In genomic region chr6:116531675-116532570, GRCh38 we compare ENCODE assay signal across 2 cellular contexts.
A peak's percentile ranks its signal among the peaks of the same experiment; 100 is the strongest.
TF ChIP-seq lines count a peak whose summit lies in the region.

No MANE protein-coding gene starts in this region.

TF ChIP-seq in HEK293, 187 proteins besides CTCF, POLR2A, EP300 and RAD21:
- TF ChIP-seq MEIS1 (CRISPR knock-in tag; IDR thresholded peaks at IDR 0.05; ENCODE audit: borderline replicate concordance): no peak
- TF ChIP-seq ZNF23 (tag by site-specific recombination; IDR thresholded peaks at IDR 0.05; ENCODE audit: borderline replicate concordance): no peak
- TF ChIP-seq GFI1B (tag by site-specific recombination; IDR thresholded peaks at IDR 0.05): peak; percentile 7; the same call in 1 of the 2 replicates
- TF ChIP-seq SCRT2 (tag by site-specific recombination; IDR thresholded peaks at IDR 0.05): peak; percentile 90
- TF ChIP-seq MYNN (tag by site-specific recombination; IDR thresholded peaks at IDR 0.05; ENCODE audit: borderline replicate concordance): no peak
- TF ChIP-seq ZFP3 (tag by site-specific recombination; IDR thresholded peaks at IDR 0.05; ENCODE audit: low read depth): 0 out of 2 replicates have a peak, but pooled peaks have one; percentile 21
- no peak for TF ChIP-seq ZNF623 (tag by site-specific recombination; IDR thresholded peaks at IDR 0.05)
- peak; percentile 63 for TF ChIP-seq ZNF654 (tag by site-specific recombination; IDR thresholded peaks at IDR 0.05; ENCODE audit: low read depth)
- TF ChIP-seq, protein P1, sequence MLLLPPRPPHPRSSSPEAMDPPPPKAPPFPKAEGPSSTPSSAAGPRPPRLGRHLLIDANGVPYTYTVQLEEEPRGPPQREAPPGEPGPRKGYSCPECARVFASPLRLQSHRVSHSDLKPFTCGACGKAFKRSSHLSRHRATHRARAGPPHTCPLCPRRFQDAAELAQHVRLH (tag by site-specific recombination; IDR thresholded peaks at IDR 0.05): peak; percentile 59; the same call in 1 of the 2 replicates
- TF ChIP-seq ZNF785 (tag by site-specific recombination; IDR thresholded peaks at IDR 0.05): no peak

TF ChIP-seq in GM12878, 131 proteins besides CTCF, POLR2A, EP300 and RAD21:
- TF ChIP-seq TAF1 (IDR thresholded peaks at IDR 0.05; ENCODE audit: borderline replicate concordance, low read depth, low read length): no peak
- no peak for TF ChIP-seq MTA2 (IDR thresholded peaks at IDR 0.05; ENCODE audit: low read depth)
- no peak for TF ChIP-seq HSF1 (IDR thresholded peaks at IDR 0.05; ENCODE audit: low read depth, low read length)
- peak; percentile 90 for TF ChIP-seq SMC3 (IDR thresholded peaks at IDR 0.05; ENCODE audit: borderline replicate concordance, low read length)
- TF ChIP-seq TCF12 (IDR thresholded peaks at IDR 0.05; ENCODE audit: low read depth, low read length): no peak
- no peak for TF ChIP-seq IKZF1 (conservative IDR thresholded peaks at IDR 0.05)
- no peak for TF ChIP-seq NR2C1 (IDR thresholded peaks at IDR 0.05)
- no peak for TF ChIP-seq EGR1 (IDR thresholded peaks at IDR 0.05; ENCODE audit: borderline replicate concordance in 1 of 2, low read depth in 2 of 2, low read length in 2 of 2)
